In the genomic region with DNA sequence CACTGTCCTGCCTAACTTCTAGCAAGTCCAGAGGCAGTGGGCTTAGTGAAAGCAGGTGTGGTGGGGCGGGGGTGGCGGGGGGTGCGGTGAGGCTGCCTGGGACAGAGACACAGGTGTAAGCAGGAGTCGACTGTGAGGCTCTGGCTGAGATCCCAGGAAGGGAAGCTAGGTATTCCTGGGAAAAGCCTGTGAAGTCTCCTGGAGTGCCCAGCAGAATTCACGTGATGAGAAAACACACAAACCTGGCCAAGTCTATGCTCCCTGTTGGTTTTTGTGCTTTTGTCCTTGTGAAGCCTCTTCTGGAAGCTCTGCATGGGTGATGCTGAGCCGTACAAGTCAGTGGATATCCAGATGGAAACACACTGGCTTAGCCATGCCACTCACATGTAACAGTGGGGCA, we compare ENCODE assay signal across 26 cellular contexts. TPM values are rescaled to one million over a fixed set of nuclear protein-coding genes. Genes with fewer than 3 reads are reported as not detected.
DNase-seq lines count a peak whose midpoint lies in the region; ATAC-seq, FAIRE-seq and TF ChIP-seq lines count a peak whose summit lies in the region.
"Had no signal": no experiment of that assay in that cellular context is flagged by ENCODE, and none has a peak within 500 bp of the region (broad histone marks: within the 10 kb centered on the region; RNA-seq: fewer than 3 reads in every experiment).

No MANE protein-coding gene starts in this region.

- H3K4me1 ChIP-seq in skeletal muscle tissue (ENCODE audit: control insufficient read depth in 3 of 3, insufficient read depth in 3 of 3, low read length in 3 of 3): peaks cover 52 to 83% (median 59%) of the 10 kb centered on the region in 3 donors

- H3K27ac ChIP-seq in skeletal muscle tissue (ENCODE audit: low read depth, low read length): peak overlapping the region; percentile 78
- H3K27ac ChIP-seq: 22Rv1, HL-60, left lung, neural progenitor cell, spleen, upper lobe of right lung, VCaP had no signal

- CTCF ChIA-PET in HEK293T (lab: Yijun Ruan, JAX): no interaction called here

- H3K4me3 ChIP-seq in skeletal muscle tissue (ENCODE audit: low read length in 3 of 3): no peak overlapping the region
- H3K4me3 ChIP-seq: left lung, neural progenitor cell, spleen, upper lobe of right lung had no signal

- no peaks in the 10 kb centered on the region for H3K36me3 ChIP-seq in skeletal muscle tissue (ENCODE audit: control insufficient read depth in 3 of 3, insufficient read depth in 3 of 3, low read length in 3 of 3)
- H3K36me3 ChIP-seq: neural progenitor cell, upper lobe of right lung had no signal

- no peaks in the 10 kb centered on the region for H3K27me3 Mint-ChIP-seq in central memory CD8-positive, alpha-beta T cell
- H3K27me3 Mint-ChIP-seq: B cell had no signal

- FAIRE-seq in HTR-8/SVneo (lab: Jason Lieb, UNC): no peak
- FAIRE-seq: bronchial epithelial cell had no signal

- H3K9me3 ChIP-seq in skeletal muscle tissue (ENCODE audit: control insufficient read depth in 3 of 3, low read length in 3 of 3): no peaks in the 10 kb centered on the region
- H3K9me3 ChIP-seq: left lung, spleen, upper lobe of right lung had no signal

- H3K27ac Mint-ChIP-seq in central memory CD8-positive, alpha-beta T cell (ENCODE audit: low read depth): peak overlapping the region; percentile 57
- H3K27ac Mint-ChIP-seq: B cell; dendritic cell treated with granulocyte-macrophage colony-stimulating factor and Interleukin-4, amounts not matched to agents 40 ng/mL and 50 ng/mL, for 4 days; neural progenitor cell; T-helper 1 cell treated with Interleukin-12 subunit alpha and Interleukin-12 subunit beta and Interleukin-4 antibody, amounts not matched to agents 30 μg/mL and 1 μg/mL, for 36 hours had no signal

- POLR2A ChIA-PET in HEK293T (lab: Yijun Ruan, JAX): no interaction called here

- ATAC-seq in central memory CD8-positive, alpha-beta T cell (replicated peaks; ENCODE audit: extremely low read depth, poor library complexity, severe bottlenecking): no peak
- ATAC-seq: left lung, upper lobe of right lung had no signal

- no peak overlapping the region for H3K9ac ChIP-seq in skeletal muscle tissue (ENCODE audit: low read depth in 1 of 3, low read length in 3 of 3)
- H3K9ac ChIP-seq: neural progenitor cell had no signal

- H3K9me3 Mint-ChIP-seq in central memory CD8-positive, alpha-beta T cell: no peaks in the 10 kb centered on the region
- H3K9me3 Mint-ChIP-seq: dendritic cell treated with granulocyte-macrophage colony-stimulating factor and Interleukin-4, amounts not matched to agents 40 ng/mL and 50 ng/mL, for 4 days; IgD-negative memory B cell; neural progenitor cell; T-helper 1 cell treated with Interleukin-12 subunit alpha and Interleukin-12 subunit beta and Interleukin-4 antibody, amounts not matched to agents 30 μg/mL and 1 μg/mL, for 36 hours had no signal

- DNase-seq in NCI-H1092 treated with DMSO at 0.1 percent for 48 hours (lab: John Stamatoyannopoulos, UW) (peak; percentile 16), NCI-H1092 (lab: John Stamatoyannopoulos, UW) (no peak), NCI-H2107 (lab: John Stamatoyannopoulos, UW) (peak; percentile 62), HTR-8/SVneo (ENCODE audit: insufficient read length, low spot score) (no peak), SIG-M5 (lab: John Stamatoyannopoulos, UW) (no peak), HEK293T (ENCODE audit: extremely low spot score) (no peak)
- no peak for DNase-seq in central memory CD8-positive, alpha-beta T cell (ENCODE audit: low spot score in 2 of 2)
- DNase-seq: activated effector memory CD4-positive, alpha-beta T cell treated with anti-CD3 and anti-CD28 coated beads, Interleukin-2, amount 50 U/mL, for 16 hours; Calu3; left lung; NCI-H187 treated with DMSO at 0.1 percent for 48 hours; NCI-H526 treated with DMSO at 0.1 percent for 48 hours; SHP77; spleen; stimulated activated CD4-positive, alpha-beta T cell treated with anti-CD3 and anti-CD28 coated beads, Interleukin-4, amount 100 ng/mL, for 4 hours; upper lobe of right lung had no signal

- no peaks in the 10 kb centered on the region for H3K27me3 ChIP-seq in skeletal muscle tissue (ENCODE audit: control insufficient read depth in 3 of 3, insufficient read depth in 3 of 3, low read length in 3 of 3)
- H3K27me3 ChIP-seq: left lung, spleen, upper lobe of right lung had no signal

- no peak overlapping the region for H3K4me3 Mint-ChIP-seq in central memory CD8-positive, alpha-beta T cell
- H3K4me3 Mint-ChIP-seq: B cell; dendritic cell treated with granulocyte-macrophage colony-stimulating factor and Interleukin-4, amounts not matched to agents 40 ng/mL and 50 ng/mL, for 4 days; neural progenitor cell; T-helper 1 cell treated with Interleukin-12 subunit alpha and Interleukin-12 subunit beta and Interleukin-4 antibody, amounts not matched to agents 30 μg/mL and 1 μg/mL, for 36 hours had no signal

- peaks cover 2% of the 10 kb centered on the region for H3K36me3 Mint-ChIP-seq in central memory CD8-positive, alpha-beta T cell (ENCODE audit: insufficient read depth)

- H3K4me1 Mint-ChIP-seq in central memory CD8-positive, alpha-beta T cell: peaks cover 66% of the 10 kb centered on the region

TF ChIP-seq in HEK293T, 16 proteins besides CTCF, POLR2A, EP300 and RAD21:
- no peak for TF ChIP-seq CTBP1 (IDR thresholded peaks at IDR 0.05; ENCODE audit: borderline replicate concordance)
- no peak for TF ChIP-seq HDGF (IDR thresholded peaks at IDR 0.05; ENCODE audit: borderline replicate concordance)
- TF ChIP-seq, protein P1, sequence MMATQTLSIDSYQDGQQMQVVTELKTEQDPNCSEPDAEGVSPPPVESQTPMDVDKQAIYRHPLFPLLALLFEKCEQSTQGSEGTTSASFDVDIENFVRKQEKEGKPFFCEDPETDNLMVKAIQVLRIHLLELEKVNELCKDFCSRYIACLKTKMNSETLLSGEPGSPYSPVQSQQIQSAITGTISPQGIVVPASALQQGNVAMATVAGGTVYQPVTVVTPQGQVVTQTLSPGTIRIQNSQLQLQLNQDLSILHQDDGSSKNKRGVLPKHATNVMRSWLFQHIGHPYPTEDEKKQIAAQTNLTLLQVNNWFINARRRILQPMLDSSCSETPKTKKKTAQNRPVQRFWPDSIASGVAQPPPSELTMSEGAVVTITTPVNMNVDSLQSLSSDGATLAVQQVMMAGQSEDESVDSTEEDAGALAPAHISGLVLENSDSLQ (IDR thresholded peaks at IDR 0.05): no peak
- no peak for TF ChIP-seq ARNT (IDR thresholded peaks at IDR 0.05)
- TF ChIP-seq NFRKB (IDR thresholded peaks at IDR 0.05): no peak
- no peak for TF ChIP-seq LEF1 (IDR thresholded peaks at IDR 0.05; ENCODE audit: borderline replicate concordance)
- no peak for TF ChIP-seq L3MBTL2 (conservative IDR thresholded peaks at IDR 0.05)
- TF ChIP-seq SUZ12 (IDR thresholded peaks at IDR 0.05): no peak
- no peak for TF ChIP-seq FOXM1 (IDR thresholded peaks at IDR 0.05; ENCODE audit: borderline replicate concordance)
- no peak for TF ChIP-seq SP1 (IDR thresholded peaks at IDR 0.05)
- no peak for TF ChIP-seq BHLHE40 (IDR thresholded peaks at IDR 0.05; ENCODE audit: borderline replicate concordance)
- TF ChIP-seq ZNF384 (IDR thresholded peaks at IDR 0.05): no peak
- no peak for TF ChIP-seq TARDBP (IDR thresholded peaks at IDR 0.05)
- TF ChIP-seq FOXA1 (IDR thresholded peaks at IDR 0.05): no peak
- TF ChIP-seq ELF4 (IDR thresholded peaks at IDR 0.05): no peak

RNA-seq across cellular contexts. Expression of gene GALNT2, which starts 5.3 kb away (rescaled TPM):
- 36.0 TPM for total RNA-seq in skeletal muscle tissue

Comparison
In these comparisons a context has a peak if more than half of its experiments do, and no peak if none do; other contexts are left out.
1. DNase-seq: peak in NCI-H1092 treated with DMSO at 0.1 percent for 48 hours (single experiment) and NCI-H2107 (single experiment); none in NCI-H1092 (single experiment), central memory CD8-positive, alpha-beta T cell (0 of 2), HTR-8/SVneo (single experiment), SIG-M5 (single experiment) and HEK293T (single experiment).